ENCODE assay signal across 8 cellular contexts in the genomic region with DNA sequence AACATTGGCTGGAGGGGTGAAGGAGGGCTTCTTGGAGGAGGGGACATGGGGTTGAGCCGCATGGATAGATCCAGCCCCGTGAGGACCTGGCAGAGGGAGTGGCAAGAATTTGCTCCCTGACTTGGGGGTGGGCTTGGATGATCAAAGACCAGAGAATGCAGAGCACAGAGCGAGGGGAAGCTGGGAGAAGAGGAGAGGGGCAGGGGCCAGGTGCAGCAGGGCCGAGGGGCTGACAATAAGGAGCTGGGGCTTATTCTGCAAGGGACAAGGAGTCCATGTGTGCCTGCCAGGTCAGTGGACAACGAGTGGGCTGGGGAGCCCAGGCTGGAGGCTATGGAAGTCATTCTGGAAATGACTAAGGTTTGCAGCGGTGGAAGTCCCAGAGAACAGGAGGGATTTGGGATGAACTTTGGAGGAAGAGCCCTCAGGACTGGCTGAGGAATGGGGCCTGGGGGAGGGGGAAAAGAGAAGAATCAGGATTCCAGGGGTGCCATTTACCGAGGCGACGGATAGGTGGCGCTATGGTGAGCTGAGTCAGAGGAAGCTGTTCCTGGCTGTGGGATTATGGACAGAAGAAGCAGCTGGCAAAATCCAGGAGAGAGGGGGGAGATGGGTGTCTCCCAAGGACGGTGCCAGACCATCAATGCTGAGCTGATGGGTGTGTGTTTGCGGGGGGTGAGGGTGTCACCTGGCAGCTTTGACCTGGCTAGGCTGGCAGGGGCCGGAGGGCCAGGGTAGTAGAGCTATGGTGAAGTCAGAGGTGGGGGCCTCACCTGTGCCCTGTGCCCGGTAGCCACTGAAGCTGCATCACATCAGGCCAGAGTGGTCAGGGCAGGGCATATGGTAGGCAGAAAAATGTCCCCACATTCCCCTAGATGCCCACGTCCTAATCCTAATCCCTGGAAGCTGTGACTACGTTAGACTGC. TPM values are rescaled to one million over a fixed set of nuclear protein-coding genes. Genes with fewer than 3 reads are reported as not detected.
A peak's percentile ranks its signal among the peaks of the same experiment; 100 is the strongest.
DNase-seq lines count a peak whose midpoint lies in the region; ATAC-seq and TF ChIP-seq lines count a peak whose summit lies in the region.

No MANE protein-coding gene starts in this region.

- H3K27me3 Mint-ChIP-seq in type B pancreatic cell: no peaks in the 10 kb centered on the region

- no peaks in the 10 kb centered on the region for H3K9me3 Mint-ChIP-seq in type B pancreatic cell

- TF ChIP-seq CTCF in astrocyte of the spinal cord (IDR thresholded peaks at IDR 0.05; ENCODE audit: low read depth, low read length) (peak; percentile 91), type B pancreatic cell (conservative IDR thresholded peaks at IDR 0.05) (peak; percentile 84)

- no peak overlapping the region for H3K4me3 ChIP-seq in astrocyte of the spinal cord (ENCODE audit: low read depth, low read length)

- DNase-seq in AG08395 (ENCODE audit: low spot score): peak; percentile 89
- DNase-seq in GM04504 (ENCODE audit: low read depth): peak; percentile 27
- DNase-seq in NCI-H446 (lab: John Stamatoyannopoulos, UW): peak; percentile 31 to 77
- DNase-seq in astrocyte of the spinal cord (ENCODE audit: low read depth, low spot score): peak; percentile 60
- peak; percentile 89 for DNase-seq in iPS-NIHi7 (ENCODE audit: extremely low spot score)
- no peak for DNase-seq in type B pancreatic cell (ENCODE audit: extremely low spot score, unreplicated experiment)
- no peak for DNase-seq in T-helper 2 cell

- peaks cover 22% of the 10 kb centered on the region for H3K36me3 Mint-ChIP-seq in type B pancreatic cell

- no peak for ATAC-seq in HG02678 (IDR thresholded peaks at IDR 0.05; ENCODE audit: unreplicated experiment)

- peak overlapping the region; percentile 64 for H3K27ac Mint-ChIP-seq in type B pancreatic cell

- H3K4me3 Mint-ChIP-seq in type B pancreatic cell: peak overlapping the region; percentile 57

- H3K4me1 Mint-ChIP-seq in type B pancreatic cell (ENCODE audit: unreplicated experiment): peaks cover 45% of the 10 kb centered on the region

- in situ Hi-C loops in astrocyte of the spinal cord (cut with HindIII; ENCODE audit: low sequenced_read_pairs): no loop called here

RNA-seq across cellular contexts. Expression of gene KCNG1, which starts 7.8 kb away (rescaled TPM):
- total RNA-seq in type B pancreatic cell (ENCODE audit: low replicate concordance): 78.8 and 238 TPM in 2 replicates

RNA-seq across cellular contexts. Expression of gene MOCS3, which starts 56.4 kb away (rescaled TPM):
- total RNA-seq in type B pancreatic cell (ENCODE audit: low replicate concordance): 7.4 and 8.2 TPM in 2 replicates

RNA-seq across cellular contexts. Expression of gene DPM1, which starts 56.7 kb away (rescaled TPM):
- 36.2 and 40.8 TPM in 2 replicates for total RNA-seq in type B pancreatic cell (ENCODE audit: low replicate concordance)

Comparison
In these comparisons a context has a peak if more than half of its experiments do, and no peak if none do; other contexts are left out.
1. DNase-seq: peak in AG08395 (single experiment), GM04504 (single experiment), NCI-H446 (2 of 2), astrocyte of the spinal cord (single experiment) and iPS-NIHi7 (single experiment); none in type B pancreatic cell (single experiment) and T-helper 2 cell (0 of 5).